In the genomic region with DNA sequence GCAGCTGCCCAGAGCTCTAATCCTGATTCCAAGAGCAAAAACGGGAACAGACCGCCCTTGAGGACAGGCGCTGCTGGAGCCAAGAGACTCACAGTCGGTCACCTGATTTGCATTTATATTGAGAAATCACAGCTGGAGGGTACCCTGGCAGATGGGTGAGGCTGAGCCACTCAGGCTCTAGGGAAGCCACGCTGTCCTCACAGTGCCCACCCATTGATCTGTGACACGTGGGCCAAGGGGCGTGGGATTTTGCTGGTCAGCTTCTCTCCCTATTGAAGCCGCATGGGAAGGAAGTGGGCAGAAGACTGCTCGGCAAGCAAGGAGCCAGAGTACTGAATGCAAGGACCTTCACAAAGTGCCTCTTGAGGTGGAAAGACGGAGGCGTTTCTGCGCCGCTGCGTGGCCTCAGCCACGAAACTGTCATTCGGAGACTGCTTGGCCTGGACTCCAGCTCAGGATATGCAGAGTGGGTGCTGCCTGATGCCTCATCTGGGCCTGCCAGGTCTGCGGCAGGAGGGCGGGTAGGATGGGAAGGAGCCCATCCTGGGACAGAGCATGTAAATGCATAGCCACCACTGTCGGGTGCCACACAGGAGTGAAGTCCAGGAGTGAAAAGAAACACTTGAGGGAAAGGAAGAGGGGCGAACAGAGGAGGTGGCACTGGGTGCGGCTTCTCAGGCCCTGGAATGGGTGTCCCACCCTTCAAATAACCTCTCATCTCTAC, we compare ENCODE assay signal across 22 cellular contexts.
DNase-seq lines count a peak whose midpoint lies in the region; ATAC-seq and TF ChIP-seq lines count a peak whose summit lies in the region.
"Had no signal": no experiment of that assay in that cellular context is flagged by ENCODE, and none has a peak within 500 bp of the region (broad histone marks: within the 10 kb centered on the region; RNA-seq: fewer than 3 reads in every experiment).

No MANE protein-coding gene starts in this region.

- intact Hi-C loops in sciatic nerve (cut with DNase I) = no loop called here

- CTCF ChIA-PET in activated naive CD4-positive, alpha-beta T cell treated with anti-CD3 and anti-CD28 coated beads, Interleukin-2, amount 10 ng/mL, durations not matched to agents 7 days and 5 days (lab: Charles Lee) = no interaction called here

- peak overlapping the region; percentile 71 for H3K27ac ChIP-seq in OCI-LY1 (ENCODE audit: low read depth, low read length, poor library complexity, severe bottlenecking)
- H3K27ac ChIP-seq: A549, BLaER1, dorsolateral prefrontal cortex, upper lobe of right lung had no signal

- no peak overlapping the region; the same call in 1 of the 2 replicates for H3K9ac ChIP-seq in OCI-LY1 (ENCODE audit: low read length)
- H3K9ac ChIP-seq: BLaER1 had no signal

- no peak for TF ChIP-seq CTCF in OCI-LY1 (IDR thresholded peaks at IDR 0.05; ENCODE audit: low read length)

- H3K4me1 ChIP-seq in OCI-LY1 (ENCODE audit: insufficient read depth, low read length, severe bottlenecking) = peaks cover 74% of the 10 kb centered on the region
- H3K4me1 ChIP-seq: A549, Caco-2, upper lobe of right lung had no signal

- no peaks in the 10 kb centered on the region for H3K36me3 Mint-ChIP-seq in activated naive CD4-positive, alpha-beta T cell treated with anti-CD3 and anti-CD28 coated beads, Interleukin-2, amount 50 U/mL, for 24 hours
- peaks cover 2% of the 10 kb centered on the region for H3K36me3 Mint-ChIP-seq in activated naive CD4-positive, alpha-beta T cell treated with anti-CD3 and anti-CD28 coated beads, Interleukin-2, amount 10 ng/mL, durations not matched to agents 7 days and 5 days
- H3K36me3 Mint-ChIP-seq: immature natural killer cell had no signal

- H3K36me3 ChIP-seq in OCI-LY1 (ENCODE audit: insufficient read depth, low read length) = peaks cover 6% of the 10 kb centered on the region; the same call in 1 of the 2 replicates
- H3K36me3 ChIP-seq: upper lobe of right lung had no signal

- peaks cover 2% of the 10 kb centered on the region for H3K27me3 Mint-ChIP-seq in activated naive CD4-positive, alpha-beta T cell treated with anti-CD3 and anti-CD28 coated beads, Interleukin-2, amount 50 U/mL, for 24 hours
- peaks cover 13% of the 10 kb centered on the region for H3K27me3 Mint-ChIP-seq in activated naive CD4-positive, alpha-beta T cell treated with anti-CD3 and anti-CD28 coated beads, Interleukin-2, amount 10 ng/mL, durations not matched to agents 7 days and 5 days

- no peaks in the 10 kb centered on the region for H3K27me3 ChIP-seq in OCI-LY1 (ENCODE audit: insufficient read depth, low read length)
- H3K27me3 ChIP-seq: BLaER1, dorsolateral prefrontal cortex, upper lobe of right lung had no signal

- H3K79me2 ChIP-seq in OCI-LY1 (ENCODE audit: insufficient read depth, low read length) = no peaks in the 10 kb centered on the region

- H3K4me2 ChIP-seq in OCI-LY1 (ENCODE audit: low read length) = peak overlapping the region; percentile 25; the same call in 1 of the 2 replicates
- H3K4me2 ChIP-seq: A549, BLaER1 had no signal

- peaks cover 9% of the 10 kb centered on the region for H3K4me1 Mint-ChIP-seq in activated naive CD4-positive, alpha-beta T cell treated with anti-CD3 and anti-CD28 coated beads, Interleukin-2, amount 50 U/mL, for 24 hours
- peaks cover 19% of the 10 kb centered on the region for H3K4me1 Mint-ChIP-seq in activated naive CD4-positive, alpha-beta T cell treated with anti-CD3 and anti-CD28 coated beads, Interleukin-2, amount 10 ng/mL, durations not matched to agents 7 days and 5 days

- no peaks in the 10 kb centered on the region for H4K20me1 ChIP-seq in OCI-LY1 (ENCODE audit: insufficient read depth, low read length)

- no peaks in the 10 kb centered on the region for H3F3A ChIP-seq in OCI-LY1 (ENCODE audit: insufficient read depth, low read length)

- H3K4me3 Mint-ChIP-seq in activated naive CD4-positive, alpha-beta T cell treated with anti-CD3 and anti-CD28 coated beads, Interleukin-2, amount 50 U/mL, for 24 hours = no peak overlapping the region
- no peak overlapping the region for H3K4me3 Mint-ChIP-seq in activated naive CD4-positive, alpha-beta T cell treated with anti-CD3 and anti-CD28 coated beads, Interleukin-2, amount 10 ng/mL, durations not matched to agents 7 days and 5 days
- H3K4me3 Mint-ChIP-seq: activated CD4-positive, alpha-beta memory T cell treated with anti-CD3 and anti-CD28 coated beads for 36 hours; immature natural killer cell had no signal

- H3K9me3 ChIP-seq in OCI-LY1 (ENCODE audit: low read length) = no peaks in the 10 kb centered on the region
- H3K9me3 ChIP-seq: A549, BLaER1, Caco-2, upper lobe of right lung had no signal

- no peak for DNase-seq in activated naive CD4-positive, alpha-beta T cell treated with anti-CD3 and anti-CD28 coated beads, Interleukin-2, amount 10 ng/mL, durations not matched to agents 7 days and 5 days
- DNase-seq in islet precursor cell (peak; percentile 41), sciatic nerve (ENCODE audit: low spot score) (peak; percentile 31)
- DNase-seq: activated CD4-positive, alpha-beta memory T cell treated with anti-CD3 and anti-CD28 coated beads for 36 hours; activated T-cell treated with anti-CD3 and anti-CD28 coated beads for 4 hours; anterior cingulate cortex; Caco-2; central memory CD4-positive, alpha-beta T cell; immature natural killer cell; NCI-H1105; NCI-H2081; NK-92 treated with Interleukin-12 subunit alpha and Interleukin-12 subunit beta, amount 100 ng/mL, for 24 hours; right cardiac atrium had no signal

- H2AFZ ChIP-seq in OCI-LY1 (ENCODE audit: low read length) = no peak overlapping the region

- peak overlapping the region; percentile 5 for H3K4me3 ChIP-seq in OCI-LY1 (ENCODE audit: low read depth, low read length, poor library complexity, severe bottlenecking)
- H3K4me3 ChIP-seq: A549, BLaER1, dorsolateral prefrontal cortex, upper lobe of right lung had no signal

- no peaks in the 10 kb centered on the region for H3K9me2 ChIP-seq in OCI-LY1 (ENCODE audit: low read depth, low read length)

- no peaks in the 10 kb centered on the region for H3K9me3 Mint-ChIP-seq in activated naive CD4-positive, alpha-beta T cell treated with anti-CD3 and anti-CD28 coated beads, Interleukin-2, amount 50 U/mL, for 24 hours
- no peaks in the 10 kb centered on the region for H3K9me3 Mint-ChIP-seq in activated naive CD4-positive, alpha-beta T cell treated with anti-CD3 and anti-CD28 coated beads, Interleukin-2, amount 10 ng/mL, durations not matched to agents 7 days and 5 days
- H3K9me3 Mint-ChIP-seq: activated CD4-positive, alpha-beta memory T cell treated with anti-CD3 and anti-CD28 coated beads for 36 hours; immature natural killer cell had no signal

- ATAC-seq in sciatic nerve = no peak
- no peak for ATAC-seq in GM21619 (IDR thresholded peaks at IDR 0.05; ENCODE audit: unreplicated experiment)
- ATAC-seq in HG03280 (IDR thresholded peaks at IDR 0.05; ENCODE audit: unreplicated experiment) = no peak
- ATAC-seq in HG03039 (IDR thresholded peaks at IDR 0.05; ENCODE audit: unreplicated experiment) = no peak
- ATAC-seq: A549, upper lobe of right lung had no signal

- H3K27ac Mint-ChIP-seq in activated naive CD4-positive, alpha-beta T cell treated with anti-CD3 and anti-CD28 coated beads, Interleukin-2, amount 50 U/mL, for 24 hours = peak overlapping the region; percentile 8
- no peak overlapping the region for H3K27ac Mint-ChIP-seq in activated naive CD4-positive, alpha-beta T cell treated with anti-CD3 and anti-CD28 coated beads, Interleukin-2, amount 10 ng/mL, durations not matched to agents 7 days and 5 days
- H3K27ac Mint-ChIP-seq: activated CD4-positive, alpha-beta memory T cell treated with anti-CD3 and anti-CD28 coated beads for 36 hours; immature natural killer cell had no signal
